ENCODE assay signal across 1 cellular context in the genomic region with DNA sequence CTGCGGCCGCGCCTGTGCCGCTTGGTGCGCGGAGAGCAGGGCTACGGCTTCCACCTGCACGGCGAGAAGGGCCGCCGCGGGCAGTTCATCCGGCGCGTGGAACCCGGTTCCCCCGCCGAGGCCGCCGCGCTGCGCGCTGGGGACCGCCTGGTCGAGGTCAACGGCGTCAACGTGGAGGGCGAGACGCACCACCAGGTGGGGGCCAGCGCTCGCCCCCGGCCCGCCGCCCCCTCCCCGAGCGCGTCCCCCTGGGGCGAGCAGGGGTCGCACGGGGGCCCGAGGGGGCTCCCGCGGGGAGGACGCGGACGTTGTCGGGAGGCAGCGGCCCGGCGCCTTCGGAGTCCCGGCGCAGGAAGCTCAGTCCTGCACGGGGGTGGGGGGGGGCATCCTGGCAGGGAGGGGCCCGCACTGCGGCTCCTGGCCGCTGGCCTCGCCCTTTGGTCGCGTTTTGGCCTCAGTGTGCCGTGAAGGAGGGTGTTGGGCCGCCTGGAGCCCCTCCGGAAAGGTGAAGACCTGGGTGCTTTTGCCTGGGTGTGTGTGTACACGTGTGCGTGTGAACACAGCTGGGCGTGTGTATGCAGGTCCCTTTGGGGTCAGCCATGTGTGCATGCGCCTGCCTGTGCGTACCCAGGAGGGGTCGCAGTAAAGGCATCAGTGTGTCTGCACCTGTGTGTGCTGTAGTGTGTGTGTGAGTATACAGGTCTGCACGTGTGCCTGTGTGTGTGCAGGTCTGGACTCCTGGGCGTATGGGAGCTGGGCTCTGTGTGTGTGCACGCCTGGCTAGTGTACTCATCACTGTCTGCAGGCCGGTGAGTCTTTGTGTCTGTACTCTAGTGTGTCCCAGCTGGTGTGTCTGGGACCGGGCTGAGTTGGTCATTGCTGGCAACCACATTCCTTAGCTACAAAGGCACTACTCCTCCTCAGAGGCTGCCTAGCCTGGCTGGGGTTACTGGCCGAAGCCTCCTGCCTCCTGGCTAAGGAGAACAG.
TF ChIP-seq lines count a peak whose summit lies in the region.

No MANE protein-coding gene starts in this region.

TF ChIP-seq in liver, 16 proteins besides CTCF, POLR2A, EP300 and RAD21 (continued from another document):
- peak; percentile 87 for TF ChIP-seq ZBTB33 (IDR thresholded peaks at IDR 0.05)
- TF ChIP-seq, protein P1, sequence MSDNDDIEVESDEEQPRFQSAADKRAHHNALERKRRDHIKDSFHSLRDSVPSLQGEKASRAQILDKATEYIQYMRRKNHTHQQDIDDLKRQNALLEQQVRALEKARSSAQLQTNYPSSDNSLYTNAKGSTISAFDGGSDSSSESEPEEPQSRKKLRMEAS (IDR thresholded peaks at IDR 0.05), result peak; percentile 14
- peak in 1 of 2 donors; percentile 34 for TF ChIP-seq RXRA (IDR thresholded peaks at IDR 0.05)
- peak; percentile 36 for TF ChIP-seq REST (IDR thresholded peaks at IDR 0.05)
- no peak for TF ChIP-seq FOXA2 (IDR thresholded peaks at IDR 0.05)
- no peak for TF ChIP-seq HNF4G (IDR thresholded peaks at IDR 0.05)
- no peak for TF ChIP-seq NR2F2 (IDR thresholded peaks at IDR 0.05)
- TF ChIP-seq JUND (IDR thresholded peaks at IDR 0.05), result peak in 1 of 2 donors; percentile 91
- TF ChIP-seq YY1 (IDR thresholded peaks at IDR 0.05), result no peak
- no peak for TF ChIP-seq GABPA (IDR thresholded peaks at IDR 0.05 in 1 of 2, conservative IDR thresholded peaks at IDR 0.05 in 1 of 2)
- TF ChIP-seq EGR1 (IDR thresholded peaks at IDR 0.05; ENCODE audit: low read depth in 2 of 2), result no peak
- TF ChIP-seq, protein P2, sequence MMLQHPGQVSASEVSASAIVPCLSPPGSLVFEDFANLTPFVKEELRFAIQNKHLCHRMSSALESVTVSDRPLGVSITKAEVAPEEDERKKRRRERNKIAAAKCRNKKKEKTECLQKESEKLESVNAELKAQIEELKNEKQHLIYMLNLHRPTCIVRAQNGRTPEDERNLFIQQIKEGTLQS (IDR thresholded peaks at IDR 0.05), result no peak
- no peak for TF ChIP-seq SP1 (IDR thresholded peaks at IDR 0.05)
